14 cellular contexts compared by ENCODE assay signal in genomic region chr3:126816956-126817777, GRCh38.
A peak's percentile ranks its signal among the peaks of the same experiment; 100 is the strongest.
DNase-seq lines count a peak whose midpoint lies in the region; ATAC-seq, FAIRE-seq and TF ChIP-seq lines count a peak whose summit lies in the region.
"Had no signal": no experiment of that assay in that cellular context is flagged by ENCODE, and none has a peak within 500 bp of the region (broad histone marks: within the 10 kb centered on the region; RNA-seq: fewer than 3 reads in every experiment).

No MANE protein-coding gene starts in this region.

- no peak for ATAC-seq in CD4-positive, CD25-positive, alpha-beta regulatory T cell (ENCODE audit: low read depth in 2 of 2)
- ATAC-seq in lower lobe of right lung = peak; percentile 16 to 44

- H3K4me3 Mint-ChIP-seq in CD4-positive, CD25-positive, alpha-beta regulatory T cell = no peak overlapping the region
- H3K4me3 Mint-ChIP-seq in activated T-cell treated with anti-CD3 and anti-CD28 coated beads, Interleukin-2, amount 50 U/mL, for 24 hours = no peak overlapping the region
- H3K4me3 Mint-ChIP-seq: IgD-negative memory B cell; immature natural killer cell; neural crest cell; stimulated activated naive CD8-positive, alpha-beta T cell treated with anti-CD3 and anti-CD28 coated beads, Interleukin-15, Interleukin-2, amounts not matched to agents 100 ng/mL and 50 ng/mL, for 24 hours had no signal

- H3K27me3 Mint-ChIP-seq in CD4-positive, CD25-positive, alpha-beta regulatory T cell = no peaks in the 10 kb centered on the region
- no peaks in the 10 kb centered on the region for H3K27me3 Mint-ChIP-seq in activated T-cell treated with anti-CD3 and anti-CD28 coated beads, Interleukin-2, amount 50 U/mL, for 24 hours
- H3K27me3 Mint-ChIP-seq: IgD-negative memory B cell; stimulated activated naive CD8-positive, alpha-beta T cell treated with anti-CD3 and anti-CD28 coated beads, Interleukin-15, Interleukin-2, amounts not matched to agents 100 ng/mL and 50 ng/mL, for 24 hours had no signal

- no peaks in the 10 kb centered on the region for H3K4me1 ChIP-seq in CD4-positive, CD25-positive, alpha-beta regulatory T cell (ENCODE audit: control insufficient read depth, insufficient read depth, low read length, poor library complexity, severe bottlenecking)
- H3K4me1 ChIP-seq in lower lobe of right lung = peaks cover 11% of the 10 kb centered on the region

- peaks cover 4 to 15% (median 6%) of the 10 kb centered on the region in 4 donors for H3K4me1 Mint-ChIP-seq in CD4-positive, CD25-positive, alpha-beta regulatory T cell
- peaks cover 2% of the 10 kb centered on the region for H3K4me1 Mint-ChIP-seq in activated T-cell treated with anti-CD3 and anti-CD28 coated beads, Interleukin-2, amount 50 U/mL, for 24 hours (ENCODE audit: low read depth)
- H3K4me1 Mint-ChIP-seq: immature natural killer cell had no signal

- peaks cover 20% of the 10 kb centered on the region for H3K36me3 Mint-ChIP-seq in CD4-positive, CD25-positive, alpha-beta regulatory T cell
- peaks cover 18% of the 10 kb centered on the region for H3K36me3 Mint-ChIP-seq in activated T-cell treated with anti-CD3 and anti-CD28 coated beads, Interleukin-2, amount 50 U/mL, for 24 hours (ENCODE audit: low read depth)
- H3K36me3 Mint-ChIP-seq: immature natural killer cell had no signal

- TF ChIP-seq CTCF in dorsolateral prefrontal cortex (IDR thresholded peaks at IDR 0.05 in 54 of 56, conservative IDR thresholded peaks at IDR 0.05 in 2 of 56; ENCODE audit: low read depth in 1 of 56, partially characterized antibody in 56 of 56) (no peak), lower lobe of right lung (IDR thresholded peaks at IDR 0.05) (no peak), D721Med (IDR thresholded peaks at IDR 0.05; ENCODE audit: insufficient read depth, missing control alignments) (no peak)

- DNase-seq in CD4-positive, CD25-positive, alpha-beta regulatory T cell = no peak
- DNase-seq in NCI-H2029 treated with DMSO at 0.1 percent for 48 hours (lab: John Stamatoyannopoulos, UW) (peak; percentile 90), dorsolateral prefrontal cortex (peak in 1 of 10 donors; percentile 12), lower lobe of right lung (no peak), D721Med (ENCODE audit: insufficient read length, low spot score) (no peak), NOMO-1 treated with DMSO at 0.1 percent for 48 hours (lab: John Stamatoyannopoulos, UW; ENCODE audit: unreplicated experiment) (no peak), pons (ENCODE audit: low spot score) (no peak)
- no peak for DNase-seq in activated T-cell treated with anti-CD3 and anti-CD28 coated beads, Interleukin-2, amount 50 U/mL, for 24 hours
- DNase-seq: activated CD4-positive, alpha-beta T cell treated with anti-CD3 and anti-CD28 coated beads for 48 hours; immature natural killer cell; NCI-H526 treated with DMSO at 0.1 percent for 48 hours had no signal

- H3K9me3 ChIP-seq in CD4-positive, CD25-positive, alpha-beta regulatory T cell (ENCODE audit: control insufficient read depth in 2 of 2, low read length in 2 of 2) = no peaks in the 10 kb centered on the region
- no peaks in the 10 kb centered on the region for H3K9me3 ChIP-seq in lower lobe of right lung

- H3K27ac ChIP-seq in CD4-positive, CD25-positive, alpha-beta regulatory T cell (ENCODE audit: insufficient read depth, low read length, poor library complexity, severe bottlenecking) = no peak overlapping the region
- peak overlapping the region in 42 of 59 donors; percentile 2 to 82 (median 56) for H3K27ac ChIP-seq in dorsolateral prefrontal cortex
- no peak overlapping the region for H3K27ac ChIP-seq in lower lobe of right lung

- peak overlapping the region in 2 of 3 donors; percentile 22 to 26 for H3K27ac Mint-ChIP-seq in CD4-positive, CD25-positive, alpha-beta regulatory T cell
- no peak overlapping the region for H3K27ac Mint-ChIP-seq in activated T-cell treated with anti-CD3 and anti-CD28 coated beads, Interleukin-2, amount 50 U/mL, for 24 hours
- H3K27ac Mint-ChIP-seq: IgD-negative memory B cell; stimulated activated naive CD8-positive, alpha-beta T cell treated with anti-CD3 and anti-CD28 coated beads, Interleukin-15, Interleukin-2, amounts not matched to agents 100 ng/mL and 50 ng/mL, for 24 hours had no signal

- no peaks in the 10 kb centered on the region for H3K36me3 ChIP-seq in CD4-positive, CD25-positive, alpha-beta regulatory T cell (ENCODE audit: control insufficient read depth, insufficient read depth, low read length)
- no peaks in the 10 kb centered on the region for H3K36me3 ChIP-seq in lower lobe of right lung

- H3K27me3 ChIP-seq in CD4-positive, CD25-positive, alpha-beta regulatory T cell (ENCODE audit: control insufficient read depth, insufficient read depth, low read length) = no peaks in the 10 kb centered on the region
- H3K27me3 ChIP-seq in dorsolateral prefrontal cortex (no peaks in the 10 kb centered on the region), lower lobe of right lung (ENCODE audit: low read depth) (no peaks in the 10 kb centered on the region)

- FAIRE-seq in D721Med (lab: Jason Lieb, UNC) = no peak

- H3K9me3 Mint-ChIP-seq in CD4-positive, CD25-positive, alpha-beta regulatory T cell = peaks cover 0 to 8% (median 5%) of the 10 kb centered on the region in 7 donors
- H3K9me3 Mint-ChIP-seq in activated T-cell treated with anti-CD3 and anti-CD28 coated beads, Interleukin-2, amount 50 U/mL, for 24 hours = peaks cover 7% of the 10 kb centered on the region
- H3K9me3 Mint-ChIP-seq: immature natural killer cell had no signal

- intact Hi-C loops in dorsolateral prefrontal cortex (cut with DNase I) (no loop called here), lower lobe of right lung (cut with DNase I) (no loop called here)

- H3K4me3 ChIP-seq in CD4-positive, CD25-positive, alpha-beta regulatory T cell (ENCODE audit: low read depth, low read length) = no peak overlapping the region
- H3K4me3 ChIP-seq in dorsolateral prefrontal cortex (no peak overlapping the region), lower lobe of right lung (no peak overlapping the region)

Comparison
In these comparisons a context has a peak if more than half of its experiments do, and no peak if none do; other contexts are left out.
1. ATAC-seq: peak in lower lobe of right lung (2 of 2); none in CD4-positive, CD25-positive, alpha-beta regulatory T cell (0 of 2).
2. H3K27ac ChIP-seq: peak in dorsolateral prefrontal cortex (42 of 59); none in CD4-positive, CD25-positive, alpha-beta regulatory T cell (single experiment) and lower lobe of right lung (single experiment).